In the genomic region with DNA sequence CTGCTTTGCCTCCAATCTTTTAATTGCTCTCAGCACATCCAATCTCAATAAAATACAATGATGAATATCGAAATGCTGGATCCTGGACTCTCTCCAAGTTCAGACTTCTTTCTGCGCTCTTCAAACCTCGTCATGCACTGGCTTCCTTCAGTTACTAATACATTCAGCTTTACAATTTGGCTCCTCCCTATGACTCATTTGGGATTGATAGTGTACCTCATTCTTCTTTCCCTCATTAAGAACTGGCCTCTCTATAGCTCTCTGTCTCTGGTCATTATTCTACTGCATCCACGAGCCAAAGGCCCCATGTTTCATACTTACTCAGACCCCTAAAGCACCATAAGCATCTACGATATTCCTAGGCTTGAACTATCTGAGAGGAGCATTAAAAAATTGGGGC, we compare ENCODE assay signal across 17 cellular contexts. TPM values are rescaled to one million over a fixed set of nuclear protein-coding genes. Genes with fewer than 3 reads are reported as not detected.
"Had no signal": no experiment of that assay in that cellular context is flagged by ENCODE, and none has a peak within 500 bp of the region (broad histone marks: within the 10 kb centered on the region; RNA-seq: fewer than 3 reads in every experiment).

No MANE protein-coding gene starts in this region.

- H3K27me3 ChIP-seq: adrenal gland, right atrium auricular region, stomach, uterus had no signal

- ATAC-seq: activated CD4-positive, CD25-positive, alpha-beta regulatory T cell treated with anti-CD3 and anti-CD28 coated beads, Interleukin-2, amount 50 U/mL, for 24 hours; lower lobe of right lung; natural killer cell treated with Interleukin-12 subunit alpha and Interleukin-12 subunit beta and Interleukin-15 and Interleukin-18, amount 100 ng/mL, for 72 hours had no signal

- H3K4me3 ChIP-seq: adrenal gland, lower lobe of right lung, right atrium auricular region, skin epidermis, uterus had no signal

- H3K9me3 ChIP-seq: adrenal gland, lower lobe of right lung, uterus had no signal

- H3K27ac Mint-ChIP-seq: activated T-helper 2 cell treated with anti-CD3 and anti-CD28 coated beads, Interferon-gamma antibody, Interleukin-2, Interleukin-4, amounts not matched to agents 10 μg/mL and 5 μg/mL and 100 μg/mL, durations not matched to agents 14 hours and 24 hours and 36 hours; natural killer cell treated with Interleukin-12 subunit alpha and Interleukin-12 subunit beta and Interleukin-15 and Interleukin-18, amount 100 ng/mL, for 72 hours had no signal

- H3K4me3 Mint-ChIP-seq: natural killer cell treated with Interleukin-12 subunit alpha and Interleukin-12 subunit beta and Interleukin-15 and Interleukin-18, amount 100 ng/mL, for 72 hours had no signal

- DNase-seq: activated naive CD4-positive, alpha-beta T cell treated with anti-CD3 and anti-CD28 coated beads, Interleukin-2, amount 50 U/mL, for 16 hours; adrenal gland; cerebellar nuclear complex; lower lobe of right lung; midbrain; nucleus accumbens; stomach; uterus had no signal

- H3K4me1 ChIP-seq: adrenal gland, lower lobe of right lung, right atrium auricular region, uterus had no signal

- H3K27ac ChIP-seq: adrenal gland, lower lobe of right lung, right atrium auricular region, skin epidermis, uterus had no signal

- H3K36me3 ChIP-seq: adrenal gland, lower lobe of right lung, right atrium auricular region, stomach, uterus had no signal

- H3K27me3 Mint-ChIP-seq: natural killer cell treated with Interleukin-12 subunit alpha and Interleukin-12 subunit beta and Interleukin-15 and Interleukin-18, amount 100 ng/mL, for 72 hours had no signal

RNA-seq across cellular contexts. Expression of gene TSPAN8, which starts 5.0 kb away (rescaled TPM):
- total RNA-seq: activated T-helper 2 cell treated with anti-CD3 and anti-CD28 coated beads, Interferon-gamma antibody, Interleukin-2, Interleukin-4, amounts not matched to agents 10 μg/mL and 5 μg/mL and 100 μg/mL, durations not matched to agents 14 hours and 24 hours and 36 hours; dermis microvascular lymphatic vessel endothelial cell; glomerular endothelial cell; natural killer cell treated with Interleukin-12 subunit alpha and Interleukin-12 subunit beta and Interleukin-15 and Interleukin-18, amount 100 ng/mL, for 72 hours; T-helper 2 cell treated with Interferon-gamma antibody and Interleukin-4, amounts not matched to agents 100 ng/mL and 5 ng/mL, for 36 hours had no signal
- polyA plus RNA-seq: fibroblast of lung had no signal
